ENCODE assay signal across 1 cellular context in genomic region chr1:180188103-180188506, GRCh38.
TF ChIP-seq lines count a peak whose summit lies in the region.

No MANE protein-coding gene starts in this region.

TF ChIP-seq in HCT116, 20 proteins besides CTCF, POLR2A, EP300 and RAD21 (continued from another document):
- TF ChIP-seq TCF7L2 (IDR thresholded peaks at IDR 0.05; ENCODE audit: borderline replicate concordance, extremely low read depth, insufficient read depth, insufficient read length) (no peak), EZH2phosphoT487 (IDR thresholded peaks at IDR 0.05; ENCODE audit: borderline replicate concordance) (no peak), POLR2AphosphoS5 (IDR thresholded peaks at IDR 0.05; ENCODE audit: low read depth, low read length) (no peak), ELF1 (IDR thresholded peaks at IDR 0.05; ENCODE audit: borderline replicate concordance, low read depth) (no peak), MAX (IDR thresholded peaks at IDR 0.05) (no peak), YY1 (IDR thresholded peaks at IDR 0.05; ENCODE audit: extremely low read depth, insufficient replicate concordance, low read depth, low read length) (no peak), SP1 (IDR thresholded peaks at IDR 0.05; ENCODE audit: low read depth) (no peak), SRF (IDR thresholded peaks at IDR 0.05; ENCODE audit: low read depth) (no peak), CBX3 (IDR thresholded peaks at IDR 0.05; ENCODE audit: low read depth) (no peak)
